8 cellular contexts compared by ENCODE assay signal in the genomic region with DNA sequence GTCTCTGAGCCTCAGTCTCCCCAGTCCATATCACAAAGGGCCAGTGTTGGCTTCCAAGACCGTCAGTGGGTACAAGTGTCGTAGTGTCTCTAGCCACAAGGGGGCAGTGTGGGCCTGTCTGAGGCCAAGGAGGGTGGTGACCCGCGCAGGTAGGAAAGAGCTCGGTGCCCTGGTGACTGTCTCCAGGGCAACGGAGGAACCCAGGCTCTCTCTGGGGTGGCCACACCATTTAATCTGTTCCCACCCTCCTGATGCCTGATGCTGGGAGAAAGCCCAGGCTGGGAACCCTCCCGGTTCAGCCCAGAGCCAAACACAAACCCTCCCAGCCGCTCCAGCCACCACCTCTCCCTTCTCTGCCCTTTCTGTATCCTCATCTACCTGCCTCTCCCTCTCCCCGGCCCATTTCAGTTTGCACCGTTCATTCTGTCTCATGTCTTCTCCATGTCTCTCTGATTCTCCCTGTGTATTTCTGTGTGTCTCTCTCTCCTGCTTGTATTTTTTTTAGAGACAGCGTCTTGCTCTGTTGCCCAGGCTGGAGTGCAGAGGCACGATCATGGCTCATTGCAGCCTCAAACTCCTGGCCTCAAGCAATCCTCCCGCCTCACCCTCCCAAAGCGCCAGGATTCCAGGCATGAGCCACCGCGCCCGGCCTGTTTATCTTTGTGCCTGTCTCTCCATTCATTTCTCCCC. TPM values are rescaled to one million over a fixed set of nuclear protein-coding genes. Genes with fewer than 3 reads are reported as not detected.
A peak's percentile ranks its signal among the peaks of the same experiment; 100 is the strongest.
DNase-seq lines count a peak whose midpoint lies in the region; ATAC-seq and TF ChIP-seq lines count a peak whose summit lies in the region.

No MANE protein-coding gene starts in this region.

- no peak overlapping the region for H2BK15ac ChIP-seq in H9 (ENCODE audit: low read depth, low read length)

- WGBS in H9 (ENCODE audit: extremely low coverage, insufficient read length, low lambda C conversion rate), result no CpG with 5 or more reads among the region's 17 CpGs

- H4K20me1 ChIP-seq in H9 (ENCODE audit: control insufficient read depth, insufficient read depth, insufficient read length), result no peaks in the 10 kb centered on the region

- no peaks in the 10 kb centered on the region for H3K9me3 ChIP-seq in H9 (ENCODE audit: control insufficient read depth, low read depth, low read length)

- H3K4ac ChIP-seq in H9 (ENCODE audit: low read depth, low read length), result no peak overlapping the region

- H3K9me3 Mint-ChIP-seq in H9, result no peaks in the 10 kb centered on the region; a peak in 1 of 5 replicates
- H3K9me3 Mint-ChIP-seq in central memory CD8-positive, alpha-beta T cell, result no peaks in the 10 kb centered on the region

- peaks cover 5 to 13% of the 10 kb centered on the region in 2 experiments for H3K4me1 Mint-ChIP-seq in H9
- peaks cover 27% of the 10 kb centered on the region for H3K4me1 Mint-ChIP-seq in central memory CD8-positive, alpha-beta T cell

- no peak overlapping the region for H4K8ac ChIP-seq in H9 (replicated peaks; ENCODE audit: insufficient read length, low read depth, low read length)

- no peak overlapping the region for H2BK120ac ChIP-seq in H9 (ENCODE audit: low read depth, low read length, poor library complexity, severe bottlenecking)

- H2AK5ac ChIP-seq in H9 (ENCODE audit: insufficient read length, low read length), result no peak overlapping the region

- no peaks in the 10 kb centered on the region for H3K27me3 ChIP-seq in H9 (ENCODE audit: insufficient read depth, low read length)

- no peak overlapping the region for H3K18ac ChIP-seq in H9 (ENCODE audit: insufficient read length, low read depth, low read length)

- H3K14ac ChIP-seq in H9 (ENCODE audit: insufficient read depth, low read length), result no peak overlapping the region

- no peak overlapping the region for H4K5ac ChIP-seq in H9 (ENCODE audit: insufficient read length, low read depth, low read length)

- H3K27me3 Mint-ChIP-seq in H9 (ENCODE audit: low read depth), result peaks cover 2% of the 10 kb centered on the region
- H3K27me3 Mint-ChIP-seq in central memory CD8-positive, alpha-beta T cell, result peaks cover 73% of the 10 kb centered on the region

- H2AFZ ChIP-seq in H9 (ENCODE audit: low read length), result no peak overlapping the region

- no peak overlapping the region for H3K56ac ChIP-seq in H9 (ENCODE audit: insufficient read length, low read depth, low read length)

- no peak overlapping the region for H3K4me3 Mint-ChIP-seq in H9
- H3K4me3 Mint-ChIP-seq in central memory CD8-positive, alpha-beta T cell, result peak overlapping the region; percentile 57

- H3T11ph ChIP-seq in H9 (ENCODE audit: low read length), result no peak overlapping the region

- H3K79me1 ChIP-seq in H9 (ENCODE audit: insufficient read depth, low read depth, low read length, poor library complexity, severe bottlenecking), result no peaks in the 10 kb centered on the region

- H3K4me1 ChIP-seq in H9 (ENCODE audit: insufficient read depth, low read length), result no peaks in the 10 kb centered on the region

- H3K27ac ChIP-seq in H9 (ENCODE audit: insufficient read length, low read depth, low read length), result no peak overlapping the region

- H2BK12ac ChIP-seq in H9 (ENCODE audit: insufficient read length, low read depth, low read length), result no peak overlapping the region

- no peaks in the 10 kb centered on the region for H3K79me2 ChIP-seq in H9 (ENCODE audit: insufficient read depth, low read length)

- no peaks in the 10 kb centered on the region for H3K23me2 ChIP-seq in H9 (ENCODE audit: insufficient read length, low read depth, low read length, poor library complexity, severe bottlenecking)

- H3K36me3 Mint-ChIP-seq in H9 (ENCODE audit: insufficient read depth in 1 of 3, low read depth in 3 of 3), result no peaks in the 10 kb centered on the region; a peak in 1 of 7 replicates
- H3K36me3 Mint-ChIP-seq in central memory CD8-positive, alpha-beta T cell (ENCODE audit: insufficient read depth), result peaks cover 3% of the 10 kb centered on the region

- H2BK20ac ChIP-seq in H9 (ENCODE audit: low read depth, low read length, poor library complexity, severe bottlenecking), result no peak overlapping the region

- ATAC-seq in central memory CD8-positive, alpha-beta T cell (replicated peaks; ENCODE audit: extremely low read depth, poor library complexity, severe bottlenecking), result peak; percentile 80
- no peak for ATAC-seq in GM19452 (IDR thresholded peaks at IDR 0.05; ENCODE audit: unreplicated experiment)

- 0 out of 7 replicates have a peak overlapping the region, but pooled peaks of 1 of the 3 experiments have one; percentile 25 for H3K27ac Mint-ChIP-seq in H9
- H3K27ac Mint-ChIP-seq in central memory CD8-positive, alpha-beta T cell (ENCODE audit: low read depth), result no peak overlapping the region

- H3K23ac ChIP-seq in H9 (ENCODE audit: insufficient read length, low read depth, low read length), result no peak overlapping the region

- no peak overlapping the region for H4K91ac ChIP-seq in H9 (ENCODE audit: insufficient read length, low read depth, low read length)

- no peak overlapping the region for H3K4me2 ChIP-seq in H9 (ENCODE audit: insufficient read depth, insufficient read length, low read length)

- TF ChIP-seq CTCF in H9 (conservative IDR thresholded peaks at IDR 0.05), result peak; percentile 93

- DNase-seq in Ammon's horn (ENCODE audit: low spot score) (peak; percentile 87), H9 (peak; percentile 84), NCI-H446 (lab: John Stamatoyannopoulos, UW) (peak; percentile 64 to 81), left kidney (ENCODE audit: low read depth, low spot score) (peak; percentile 89)
- DNase-seq in activated CD4-positive, alpha-beta T cell treated with anti-CD3 and anti-CD28 coated beads for 24 hours (ENCODE audit: low read depth in 2 of 2), result peak; percentile 81 to 82
- DNase-seq in central memory CD8-positive, alpha-beta T cell (ENCODE audit: low spot score in 2 of 2), result peak; percentile 72 to 85
- DNase-seq in stimulated activated CD4-positive, alpha-beta T cell treated with anti-CD3 and anti-CD28 coated beads, Interleukin-4, amount 100 ng/mL, for 48 hours (ENCODE audit: low read depth in 2 of 2), result peak; percentile 76 to 91

- no peak overlapping the region for H2BK5ac ChIP-seq in H9 (ENCODE audit: insufficient read length, low read length)

- no peak overlapping the region for H3K9ac ChIP-seq in H9 (ENCODE audit: extremely low read depth, insufficient read length, low read length)

RNA-seq across cellular contexts. Expression of a gene that starts 17.5 kb away (rescaled TPM):
- 43.8 and 44.0 TPM in 2 replicates for total RNA-seq in H9 (2021)

RNA-seq across cellular contexts. Expression of a gene that starts 34.8 kb away (rescaled TPM):
- total RNA-seq in H9 (2021), result 10.7 and 11.3 TPM in 2 replicates

RNA-seq across cellular contexts. Expression of a gene that starts 47.2 kb away (rescaled TPM):
- 33.6 and 35.4 TPM in 2 replicates for total RNA-seq in H9 (2021)
